9 cellular contexts compared by ENCODE assay signal in the genomic region with DNA sequence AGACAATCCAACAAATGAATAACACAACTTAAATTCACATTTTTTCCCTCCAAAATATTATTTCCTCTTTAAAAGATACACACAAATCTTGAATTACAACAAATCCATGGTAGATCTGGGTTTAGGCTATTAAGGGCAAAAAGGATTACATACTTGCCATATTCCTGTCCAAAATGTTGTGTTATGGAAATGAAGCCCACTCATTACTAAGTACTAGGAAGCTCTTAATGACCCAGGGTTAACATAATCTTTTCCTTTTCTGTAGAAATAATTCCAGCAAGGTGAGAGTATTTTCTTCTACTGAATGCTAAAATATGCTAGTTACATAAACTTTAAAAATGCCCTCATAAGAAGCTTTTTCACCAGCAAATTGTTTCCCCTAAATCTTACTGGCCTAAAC. TPM values are rescaled to one million over a fixed set of nuclear protein-coding genes. Genes with fewer than 3 reads are reported as not detected.
A peak's percentile ranks its signal among the peaks of the same experiment; 100 is the strongest.
DNase-seq lines count a peak whose midpoint lies in the region; ATAC-seq and TF ChIP-seq lines count a peak whose summit lies in the region.
"Had no signal": no experiment of that assay in that cellular context is flagged by ENCODE, and none has a peak within 500 bp of the region (broad histone marks: within the 10 kb centered on the region; RNA-seq: fewer than 3 reads in every experiment).

No MANE protein-coding gene starts in this region.

- H4K20me1 ChIP-seq in DND-41 (ENCODE audit: insufficient read depth, low read length) = peaks cover 30% of the 10 kb centered on the region; the same call in 1 of the 2 replicates
- H4K20me1 ChIP-seq in osteoblast (ENCODE audit: insufficient read depth, low read length) = peaks cover 16% of the 10 kb centered on the region

- peaks cover 11% of the 10 kb centered on the region; the same call in 1 of the 2 replicates for H3K36me3 ChIP-seq in DND-41 (ENCODE audit: insufficient read depth, low read length)
- no peaks in the 10 kb centered on the region for H3K36me3 ChIP-seq in ectodermal cell (ENCODE audit: control insufficient read depth, insufficient read depth, low read length)
- no peaks in the 10 kb centered on the region for H3K36me3 ChIP-seq in osteoblast (ENCODE audit: insufficient read depth, low read length)

- no peak overlapping the region for H2AFZ ChIP-seq in DND-41 (ENCODE audit: low read depth, low read length)
- no peak overlapping the region for H2AFZ ChIP-seq in osteoblast (ENCODE audit: low read length)

- H3K27me3 ChIP-seq in DND-41 (ENCODE audit: insufficient read depth, low read length, poor library complexity) = no peaks in the 10 kb centered on the region
- no peaks in the 10 kb centered on the region for H3K27me3 ChIP-seq in ectodermal cell (ENCODE audit: control insufficient read depth, insufficient read depth, low read length, poor library complexity, severe bottlenecking)
- H3K27me3 ChIP-seq in osteoblast (ENCODE audit: insufficient read depth, low read length) = no peaks in the 10 kb centered on the region

- H3K4me2 ChIP-seq in DND-41 (ENCODE audit: insufficient read depth, low read length) = peak overlapping the region; percentile 67
- H3K4me2 ChIP-seq in osteoblast (ENCODE audit: insufficient read depth, low read length) = peak overlapping the region; percentile 95

- peak overlapping the region; percentile 42 to 74; a peak in 3 of 4 replicates for H3K4me3 ChIP-seq in DND-41 (ENCODE audit: low read depth in 1 of 2, low read length in 2 of 2)
- peak overlapping the region; percentile 84 for H3K4me3 ChIP-seq in NB4 (ENCODE audit: low read depth, low read length)
- H3K4me3 ChIP-seq in ectodermal cell (ENCODE audit: insufficient read depth, low read depth, low read length) = peak overlapping the region; percentile 85
- H3K4me3 ChIP-seq in osteoblast (ENCODE audit: insufficient read depth, low read length) = peak overlapping the region; percentile 92

- H3K79me2 ChIP-seq in DND-41 (ENCODE audit: insufficient read depth, low read length) (peaks cover 68% of the 10 kb centered on the region), osteoblast (ENCODE audit: insufficient read depth, low read length) (peaks cover 61% of the 10 kb centered on the region)

- DNase-seq in DND-41 (no peak), NB4 (ENCODE audit: low read depth) (no peak), osteoblast (ENCODE audit: insufficient read length, low spot score, missing footprints) (peak; percentile 50), NCI-H1417 treated with DMSO at 0.1 percent for 48 hours (lab: John Stamatoyannopoulos, UW) (no peak), RPMI8226 (no peak)
- DNase-seq in stimulated activated naive CD4-positive, alpha-beta T cell treated with Interleukin-2 at 50 U/mL for 16 hours (lab: John Stamatoyannopoulos, UW) = no peak
- DNase-seq: activated CD4-positive, alpha-beta T cell treated with anti-CD3 and anti-CD28 coated beads for 4 hours had no signal

- H3K9me3 ChIP-seq in DND-41 (ENCODE audit: insufficient read depth, low read length, severe bottlenecking) (no peaks in the 10 kb centered on the region), ectodermal cell (ENCODE audit: control insufficient read depth, low read length) (no peaks in the 10 kb centered on the region), osteoblast (ENCODE audit: low read depth, low read length) (no peaks in the 10 kb centered on the region)

- H3K27ac ChIP-seq in DND-41 (ENCODE audit: low read length) (no peak overlapping the region), ectodermal cell (ENCODE audit: insufficient read depth, low read depth, low read length, poor library complexity, severe bottlenecking) (no peak overlapping the region), osteoblast (ENCODE audit: low read depth, low read length) (no peak overlapping the region)

- no peak for TF ChIP-seq POLR2A in NB4 (IDR thresholded peaks at IDR 0.05; ENCODE audit: extremely low read depth, insufficient read length)

- H3K9ac ChIP-seq in DND-41 (ENCODE audit: low read depth, low read length) = peak overlapping the region; percentile 75

- ATAC-seq in DND-41 (ENCODE audit: insufficient read depth, low read depth) (no peak), HG03432 (IDR thresholded peaks at IDR 0.05; ENCODE audit: unreplicated experiment) (no peak)

- H3K4me1 ChIP-seq in DND-41 (ENCODE audit: insufficient read depth, low read length) = peaks cover 41% of the 10 kb centered on the region
- H3K4me1 ChIP-seq in ectodermal cell (ENCODE audit: control insufficient read depth, insufficient read depth, low read length) = no peaks in the 10 kb centered on the region
- H3K4me1 ChIP-seq in osteoblast (ENCODE audit: insufficient read depth, low read length) = peaks cover 26% of the 10 kb centered on the region

- TF ChIP-seq CTCF in DND-41 (IDR thresholded peaks at IDR 0.05; ENCODE audit: borderline replicate concordance, extremely low read depth, low read length, poor library complexity, severe bottlenecking) = no peak
- TF ChIP-seq CTCF in NB4 (IDR thresholded peaks at IDR 0.05; ENCODE audit: low read depth, low read length) = no peak
- TF ChIP-seq CTCF in osteoblast (IDR thresholded peaks at IDR 0.05; ENCODE audit: extremely low read depth, low read depth, low read length) = no peak

RNA-seq across cellular contexts. Expression of a gene that starts 1.6 kb away (rescaled TPM):
- polyA plus RNA-seq in ectodermal cell (2013, experiment 1 of 4) = 25.6 TPM
- polyA plus RNA-seq in ectodermal cell (2013, experiment 2 of 4) = 23.9 TPM
- polyA plus RNA-seq in ectodermal cell (2013, experiment 3 of 4) = 18.7 TPM
- polyA plus RNA-seq in ectodermal cell (2013, experiment 4 of 4) = 22.9 TPM
- 23.9 and 27.4 TPM in 2 replicates for total RNA-seq in osteoblast
